In genomic region chr12:56299308-56299852, GRCh38 we compare ENCODE assay signal across 8 cellular contexts. TPM values are rescaled to one million over a fixed set of nuclear protein-coding genes. Genes with fewer than 3 reads are reported as not detected.
DNase-seq lines count a peak whose midpoint lies in the region; ATAC-seq and TF ChIP-seq lines count a peak whose summit lies in the region.

No MANE protein-coding gene starts in this region.

- H3K4me1 Mint-ChIP-seq in activated CD8-positive, alpha-beta memory T cell treated with anti-CD3 and anti-CD28 coated beads, Interleukin-2, amount 10 ng/mL, durations not matched to agents 7 days and 5 days, result peaks cover 49% of the 10 kb centered on the region
- peaks cover 59% of the 10 kb centered on the region for H3K4me1 Mint-ChIP-seq in brain

- H3K9me3 Mint-ChIP-seq in activated CD8-positive, alpha-beta memory T cell treated with anti-CD3 and anti-CD28 coated beads, Interleukin-2, amount 10 ng/mL, durations not matched to agents 7 days and 5 days (ENCODE audit: low read depth), result no peaks in the 10 kb centered on the region
- H3K9me3 Mint-ChIP-seq in brain, result no peaks in the 10 kb centered on the region

- peak overlapping the region; percentile 91 for H3K4me2 ChIP-seq in OCI-LY1 (ENCODE audit: low read length)

- H2AFZ ChIP-seq in OCI-LY1 (ENCODE audit: low read length), result no peak overlapping the region

- H3K9ac ChIP-seq in OCI-LY1 (ENCODE audit: low read length), result peak overlapping the region; percentile 91

- H3K9me2 ChIP-seq in OCI-LY1 (ENCODE audit: low read depth, low read length), result no peaks in the 10 kb centered on the region

- peak overlapping the region; percentile 90 for H3K4me3 Mint-ChIP-seq in activated CD8-positive, alpha-beta memory T cell treated with anti-CD3 and anti-CD28 coated beads, Interleukin-2, amount 10 ng/mL, durations not matched to agents 7 days and 5 days
- peak overlapping the region; percentile 96 to 99 (median 98) for H3K4me3 Mint-ChIP-seq in brain

- peak overlapping the region; percentile 83 for H3K4me3 ChIP-seq in OCI-LY1 (ENCODE audit: low read depth, low read length, poor library complexity, severe bottlenecking)

- peak; percentile 3 for ATAC-seq in activated CD8-positive, alpha-beta memory T cell treated with anti-CD3 and anti-CD28 coated beads, Interleukin-2, amount 10 ng/mL, durations not matched to agents 7 days and 5 days
- no peak for ATAC-seq in HG03432 (IDR thresholded peaks at IDR 0.05; ENCODE audit: unreplicated experiment)

- H3K36me3 Mint-ChIP-seq in activated CD8-positive, alpha-beta memory T cell treated with anti-CD3 and anti-CD28 coated beads, Interleukin-2, amount 10 ng/mL, durations not matched to agents 7 days and 5 days, result peaks cover 26% of the 10 kb centered on the region
- peaks cover 23% of the 10 kb centered on the region for H3K36me3 Mint-ChIP-seq in brain

- no peaks in the 10 kb centered on the region for H3F3A ChIP-seq in OCI-LY1 (ENCODE audit: insufficient read depth, low read length)

- H4K20me1 ChIP-seq in OCI-LY1 (ENCODE audit: insufficient read depth, low read length), result no peaks in the 10 kb centered on the region

- H3K27me3 Mint-ChIP-seq in activated CD8-positive, alpha-beta memory T cell treated with anti-CD3 and anti-CD28 coated beads, Interleukin-2, amount 10 ng/mL, durations not matched to agents 7 days and 5 days, result no peaks in the 10 kb centered on the region
- H3K27me3 Mint-ChIP-seq in brain, result peaks cover 7% of the 10 kb centered on the region

- peaks cover 61% of the 10 kb centered on the region for H3K4me1 ChIP-seq in OCI-LY1 (ENCODE audit: insufficient read depth, low read length, severe bottlenecking)

- no peaks in the 10 kb centered on the region for H3K9me3 ChIP-seq in OCI-LY1 (ENCODE audit: low read length)

- H3K79me2 ChIP-seq in OCI-LY1 (ENCODE audit: insufficient read depth, low read length), result peaks cover 52% of the 10 kb centered on the region

- peak overlapping the region; percentile 89 for H3K27ac Mint-ChIP-seq in activated CD8-positive, alpha-beta memory T cell treated with anti-CD3 and anti-CD28 coated beads, Interleukin-2, amount 10 ng/mL, durations not matched to agents 7 days and 5 days
- peak overlapping the region; percentile 97 to 98 (median 97) for H3K27ac Mint-ChIP-seq in brain

- H3K27ac ChIP-seq in OCI-LY1 (ENCODE audit: low read depth, low read length, poor library complexity, severe bottlenecking), result peak overlapping the region; percentile 68

- no peaks in the 10 kb centered on the region for H3K27me3 ChIP-seq in OCI-LY1 (ENCODE audit: insufficient read depth, low read length)

- CTCF ChIA-PET in activated CD8-positive, alpha-beta memory T cell treated with anti-CD3 and anti-CD28 coated beads, Interleukin-2, amount 10 ng/mL, durations not matched to agents 7 days and 5 days (lab: Charles Lee), result interaction anchor here (1.1 to 1.9 kb wide), 7 partner anchors 12 to 181 kb away, joined by 3 to 7 read pairs (median 4); partner anchors contain the start of genes ESYT1, IL23A, PAN2 and ZC3H10

- DNase-seq in activated CD8-positive, alpha-beta memory T cell treated with anti-CD3 and anti-CD28 coated beads, Interleukin-2, amount 10 ng/mL, durations not matched to agents 7 days and 5 days, result peak; percentile 56
- DNase-seq in activated CD8-positive, alpha-beta memory T cell treated with anti-CD3 and anti-CD28 coated beads for 24 hours, result no peak
- peak; percentile 51 for DNase-seq in kidney tubule cell (ENCODE audit: low spot score)
- peak; percentile 34 for DNase-seq in stimulated activated CD4-positive, alpha-beta T cell treated with anti-CD3 and anti-CD28 coated beads, Interleukin-4, amount 100 ng/mL, for 24 hours
- no peak for DNase-seq in T1000 (lab: John Stamatoyannopoulos, UW)

- H3K36me3 ChIP-seq in OCI-LY1 (ENCODE audit: insufficient read depth, low read length), result peaks cover 40% of the 10 kb centered on the region

- no peak for TF ChIP-seq CTCF in OCI-LY1 (IDR thresholded peaks at IDR 0.05; ENCODE audit: low read length)
- no peak for TF ChIP-seq CTCF in brain (conservative IDR thresholded peaks at IDR 0.05)

RNA-seq across cellular contexts. Expression of gene CS, which starts 0.8 kb away (rescaled TPM):
- total RNA-seq in activated CD8-positive, alpha-beta memory T cell treated with anti-CD3 and anti-CD28 coated beads, Interleukin-2, amount 10 ng/mL, durations not matched to agents 7 days and 5 days, result 100 to 1,000 TPM; 174 to 242 TPM
- 184 TPM for polyA plus RNA-seq in brain (ENCODE audit: insufficient read depth, low read depth, low replicate concordance)

RNA-seq across cellular contexts. Expression of gene CNPY2, which starts 16.4 kb away (rescaled TPM):
- 100 to 1,000 TPM; 110 to 161 TPM for total RNA-seq in activated CD8-positive, alpha-beta memory T cell treated with anti-CD3 and anti-CD28 coated beads, Interleukin-2, amount 10 ng/mL, durations not matched to agents 7 days and 5 days
- 121 TPM for polyA plus RNA-seq in brain (ENCODE audit: insufficient read depth, low read depth, low replicate concordance)

RNA-seq across cellular contexts. Expression of gene COQ10A, which starts 32.6 kb away (rescaled TPM):
- total RNA-seq in activated CD8-positive, alpha-beta memory T cell treated with anti-CD3 and anti-CD28 coated beads, Interleukin-2, amount 10 ng/mL, durations not matched to agents 7 days and 5 days, result 10 to 100 TPM; 16.0 to 17.4 TPM
- polyA plus RNA-seq in brain (ENCODE audit: insufficient read depth, low read depth, low replicate concordance), result 24.0 TPM

RNA-seq across cellular contexts. Expression of gene PAN2, which starts 34.4 kb away (rescaled TPM):
- 10 to 100 TPM; 48.7 to 72.5 TPM for total RNA-seq in activated CD8-positive, alpha-beta memory T cell treated with anti-CD3 and anti-CD28 coated beads, Interleukin-2, amount 10 ng/mL, durations not matched to agents 7 days and 5 days
- 39.6 TPM for polyA plus RNA-seq in brain (ENCODE audit: insufficient read depth, low read depth, low replicate concordance)

RNA-seq across cellular contexts. Expression of gene IL23A, which starts 39.3 kb away (rescaled TPM):
- total RNA-seq in activated CD8-positive, alpha-beta memory T cell treated with anti-CD3 and anti-CD28 coated beads, Interleukin-2, amount 10 ng/mL, durations not matched to agents 7 days and 5 days, result 10 to 100 TPM in 1 of 2 experiments, 1 to 10 TPM in 1; 2.9 to 12.4 TPM
- polyA plus RNA-seq in brain (ENCODE audit: insufficient read depth, low read depth, low replicate concordance), result not detected

Comparison
In these comparisons a context has a peak if more than half of its experiments do, and no peak if none do; other contexts are left out.
1. DNase-seq: peak in activated CD8-positive, alpha-beta memory T cell treated with anti-CD3 and anti-CD28 coated beads, Interleukin-2, amount 10 ng/mL, durations not matched to agents 7 days and 5 days (single experiment), kidney tubule cell (single experiment) and stimulated activated CD4-positive, alpha-beta T cell treated with anti-CD3 and anti-CD28 coated beads, Interleukin-4, amount 100 ng/mL, for 24 hours (single experiment); none in activated CD8-positive, alpha-beta memory T cell treated with anti-CD3 and anti-CD28 coated beads for 24 hours (single experiment) and T1000 (single experiment).